20 cellular contexts compared by ENCODE assay signal in the genomic region with DNA sequence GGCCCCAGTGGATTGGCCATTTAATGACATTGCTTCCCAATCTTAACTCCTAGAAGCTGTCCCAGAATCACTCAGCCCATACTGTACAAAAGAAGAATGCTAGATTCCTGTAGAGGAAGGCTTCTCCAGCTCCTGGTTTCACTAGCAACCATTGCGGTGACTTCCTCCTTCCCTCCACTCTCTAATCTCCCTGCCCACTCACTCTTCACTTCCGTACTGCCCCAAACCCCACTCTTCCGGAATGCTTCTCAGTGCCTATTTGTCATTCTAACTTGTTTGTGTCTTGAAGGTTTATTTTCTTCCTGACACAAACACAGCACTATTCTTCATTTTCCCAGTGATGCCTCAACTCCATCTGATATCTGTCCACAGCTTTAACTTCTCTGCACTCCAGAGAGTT.
"Had no signal": no experiment of that assay in that cellular context is flagged by ENCODE, and none has a peak within 500 bp of the region (broad histone marks: within the 10 kb centered on the region; RNA-seq: fewer than 3 reads in every experiment).

No MANE protein-coding gene starts in this region.

- H3K27ac ChIP-seq: brain microvascular endothelial cell, esophagus squamous epithelium, left ventricle myocardium inferior, neutrophil, thyroid gland had no signal

- FAIRE-seq: endothelial cell of umbilical vein, urothelium cell line had no signal

- H3K9me3 ChIP-seq: esophagus squamous epithelium, neutrophil, thyroid gland had no signal

- H3K4me1 ChIP-seq: esophagus squamous epithelium, left ventricle myocardium inferior, thyroid gland had no signal

- H3K4me1 Mint-ChIP-seq: activated B cell treated with CpG ODN at 0.5 μM for 24 hours; activated CD4-positive, alpha-beta T cell treated with anti-CD3 and anti-CD28 coated beads, Interleukin-2, amount 10 ng/mL, durations not matched to agents 24 days and 14 days; central memory CD8-positive, alpha-beta T cell; naive thymus-derived CD4-positive, alpha-beta T cell had no signal

- H3K9me3 Mint-ChIP-seq: activated CD4-positive, alpha-beta T cell treated with anti-CD3 and anti-CD28 coated beads, Interleukin-2, amount 10 ng/mL, durations not matched to agents 24 days and 14 days; activated naive CD8-positive, alpha-beta T cell treated with anti-CD3 and anti-CD28 coated beads, Interleukin-2, amount 10 ng/mL, durations not matched to agents 7 days and 5 days had no signal

- H3K4me3 ChIP-seq: esophagus squamous epithelium, left ventricle myocardium inferior, thyroid gland had no signal

- DNase-seq: activated B cell treated with CpG ODN at 0.5 μM for 24 hours; activated CD4-positive, alpha-beta T cell treated with anti-CD3 and anti-CD28 coated beads, Interleukin-2, amount 10 ng/mL, durations not matched to agents 24 days and 14 days; activated CD8-positive, alpha-beta memory T cell treated with anti-CD3 and anti-CD28 coated beads for 24 hours; activated gamma-delta T cell treated with Interleukin-2 at 50 U/mL for 16 hours; activated naive CD8-positive, alpha-beta T cell treated with anti-CD3 and anti-CD28 coated beads, Interleukin-2, amount 10 ng/mL, durations not matched to agents 7 days and 5 days; brain microvascular endothelial cell; cortex of kidney; effector CD4-positive, alpha-beta T cell; esophagus squamous epithelium; hypothalamus; kidney; left ventricle myocardium inferior; naive thymus-derived CD4-positive, alpha-beta T cell; stimulated activated CD4-positive, alpha-beta T cell treated with anti-CD3 and anti-CD28 coated beads, Interleukin-12 subunit alpha, Interleukin-12 subunit beta, amount 100 ng/mL, for 4 hours; stimulated activated CD4-positive, alpha-beta T cell treated with anti-CD3 and anti-CD28 coated beads, Interleukin-2, amount 100 ng/mL, for 24 hours; thyroid gland had no signal

- H3K36me3 ChIP-seq: brain microvascular endothelial cell, esophagus squamous epithelium, left ventricle myocardium inferior, neutrophil, thyroid gland had no signal

- H3K27me3 Mint-ChIP-seq: activated B cell treated with CpG ODN at 0.5 μM for 24 hours; activated CD4-positive, alpha-beta T cell treated with anti-CD3 and anti-CD28 coated beads, Interleukin-2, amount 10 ng/mL, durations not matched to agents 24 days and 14 days; activated naive CD8-positive, alpha-beta T cell treated with anti-CD3 and anti-CD28 coated beads, Interleukin-2, amount 10 ng/mL, durations not matched to agents 7 days and 5 days; central memory CD8-positive, alpha-beta T cell; naive thymus-derived CD4-positive, alpha-beta T cell had no signal

- H3K27me3 ChIP-seq: brain microvascular endothelial cell, esophagus squamous epithelium, neutrophil, thyroid gland had no signal

- H3K27ac Mint-ChIP-seq: activated B cell treated with CpG ODN at 0.5 μM for 24 hours; activated CD4-positive, alpha-beta T cell treated with anti-CD3 and anti-CD28 coated beads, Interleukin-2, amount 10 ng/mL, durations not matched to agents 24 days and 14 days; activated naive CD8-positive, alpha-beta T cell treated with anti-CD3 and anti-CD28 coated beads, Interleukin-2, amount 10 ng/mL, durations not matched to agents 7 days and 5 days; naive thymus-derived CD4-positive, alpha-beta T cell had no signal

- ATAC-seq: naive thymus-derived CD4-positive, alpha-beta T cell had no signal

- H3K4me3 Mint-ChIP-seq: activated B cell treated with CpG ODN at 0.5 μM for 24 hours; activated CD4-positive, alpha-beta T cell treated with anti-CD3 and anti-CD28 coated beads, Interleukin-2, amount 10 ng/mL, durations not matched to agents 24 days and 14 days; activated naive CD8-positive, alpha-beta T cell treated with anti-CD3 and anti-CD28 coated beads, Interleukin-2, amount 10 ng/mL, durations not matched to agents 7 days and 5 days; central memory CD8-positive, alpha-beta T cell; naive thymus-derived CD4-positive, alpha-beta T cell had no signal

- H3K36me3 Mint-ChIP-seq: activated naive CD8-positive, alpha-beta T cell treated with anti-CD3 and anti-CD28 coated beads, Interleukin-2, amount 10 ng/mL, durations not matched to agents 7 days and 5 days; naive thymus-derived CD4-positive, alpha-beta T cell had no signal
